ENCODE assay signal across 1 cellular context in the genomic region with DNA sequence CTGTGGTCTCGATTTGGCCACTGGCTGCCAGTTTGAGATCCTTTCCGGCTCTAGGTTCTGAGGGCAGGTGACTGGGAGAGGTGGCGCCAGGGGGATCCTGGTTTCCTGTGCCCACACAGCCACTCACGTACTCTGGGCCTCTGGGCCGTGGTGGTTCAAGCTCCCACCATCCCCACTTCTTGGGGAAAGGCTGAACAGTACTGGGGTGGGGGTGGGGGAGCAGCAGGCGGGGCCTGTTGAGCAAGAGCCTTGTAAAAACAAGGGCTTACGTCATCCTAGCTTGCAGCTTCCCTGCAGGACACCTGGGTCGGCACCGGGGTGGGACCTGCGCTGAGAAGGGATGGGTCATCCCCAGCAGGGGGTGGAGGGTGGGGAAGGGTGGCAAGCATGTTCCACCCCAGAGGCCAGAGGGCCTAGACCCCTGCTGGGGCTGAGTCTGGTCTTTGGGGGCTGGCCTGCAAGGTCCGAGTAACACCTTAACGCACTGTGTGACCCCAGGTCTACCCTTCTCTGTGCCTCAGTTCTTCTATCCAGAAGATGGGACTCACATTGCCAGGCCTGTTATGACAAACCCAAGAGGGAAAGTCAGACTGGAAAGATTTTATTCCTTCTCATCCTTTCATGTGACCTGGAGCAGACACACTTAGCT.
TF ChIP-seq lines count a peak whose summit lies in the region.

No MANE protein-coding gene starts in this region.

TF ChIP-seq in A549, 52 proteins besides CTCF, POLR2A, EP300 and RAD21 (continued from another document):
- TF ChIP-seq CHD2 (IDR thresholded peaks at IDR 0.05; ENCODE audit: low read length, partially characterized antibody): peak; percentile 34
- no peak for TF ChIP-seq HOXA7 (CRISPR knock-in tag; IDR thresholded peaks at IDR 0.05)
- 0 out of 2 replicates have a peak, but pooled peaks have one; percentile 41 for TF ChIP-seq JUNB (IDR thresholded peaks at IDR 0.05)
- peak; percentile 26; the same call in 1 of the 3 replicates for TF ChIP-seq SMC3 (IDR thresholded peaks at IDR 0.05)
- TF ChIP-seq NR3C1 (IDR thresholded peaks at IDR 0.05): no peak
